1 cellular context compared by ENCODE assay signal in the genomic region with DNA sequence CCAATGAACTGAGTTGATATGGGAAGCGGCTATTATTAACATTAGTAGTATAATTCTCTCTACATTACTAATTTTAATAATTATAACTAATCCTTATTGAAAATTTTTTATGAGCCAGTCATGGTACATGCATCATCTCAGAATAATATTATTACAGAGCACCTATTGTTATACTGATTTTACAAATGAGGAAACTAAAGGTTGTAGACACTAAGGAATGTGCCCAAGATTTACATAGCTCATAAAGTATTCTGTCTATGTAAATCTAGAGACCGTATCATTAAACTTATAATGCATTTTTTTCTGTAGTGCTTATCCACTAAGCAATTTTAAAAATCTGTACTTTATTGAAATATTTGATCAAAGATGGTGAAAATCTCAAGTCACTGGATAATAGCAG.
TF ChIP-seq lines count a peak whose summit lies in the region.

No MANE protein-coding gene starts in this region.

TF ChIP-seq in SK-N-SH, 30 proteins besides CTCF, POLR2A, EP300 and RAD21:
- TF ChIP-seq JUND (IDR thresholded peaks at IDR 0.05) = 0 out of 2 replicates have a peak, but pooled peaks have one; percentile 43
- TF ChIP-seq TCF12 (IDR thresholded peaks at IDR 0.05) = peak; percentile 32; the same call in 1 of the 2 replicates
- TF ChIP-seq, protein P1, sequence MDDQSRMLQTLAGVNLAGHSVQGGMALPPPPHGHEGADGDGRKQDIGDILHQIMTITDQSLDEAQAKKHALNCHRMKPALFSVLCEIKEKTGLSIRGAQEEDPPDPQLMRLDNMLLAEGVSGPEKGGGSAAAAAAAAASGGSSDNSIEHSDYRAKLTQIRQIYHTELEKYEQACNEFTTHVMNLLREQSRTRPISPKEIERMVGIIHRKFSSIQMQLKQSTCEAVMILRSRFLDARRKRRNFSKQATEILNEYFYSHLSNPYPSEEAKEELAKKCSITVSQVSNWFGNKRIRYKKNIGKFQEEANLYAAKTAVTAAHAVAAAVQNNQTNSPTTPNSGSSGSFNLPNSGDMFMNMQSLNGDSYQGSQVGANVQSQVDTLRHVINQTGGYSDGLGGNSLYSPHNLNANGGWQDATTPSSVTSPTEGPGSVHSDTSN (IDR thresholded peaks at IDR 0.05) = peak; percentile 71
- TF ChIP-seq EZH2phosphoT487 (IDR thresholded peaks at IDR 0.05; ENCODE audit: borderline replicate concordance, low read depth) = no peak
- TF ChIP-seq, protein P2, sequence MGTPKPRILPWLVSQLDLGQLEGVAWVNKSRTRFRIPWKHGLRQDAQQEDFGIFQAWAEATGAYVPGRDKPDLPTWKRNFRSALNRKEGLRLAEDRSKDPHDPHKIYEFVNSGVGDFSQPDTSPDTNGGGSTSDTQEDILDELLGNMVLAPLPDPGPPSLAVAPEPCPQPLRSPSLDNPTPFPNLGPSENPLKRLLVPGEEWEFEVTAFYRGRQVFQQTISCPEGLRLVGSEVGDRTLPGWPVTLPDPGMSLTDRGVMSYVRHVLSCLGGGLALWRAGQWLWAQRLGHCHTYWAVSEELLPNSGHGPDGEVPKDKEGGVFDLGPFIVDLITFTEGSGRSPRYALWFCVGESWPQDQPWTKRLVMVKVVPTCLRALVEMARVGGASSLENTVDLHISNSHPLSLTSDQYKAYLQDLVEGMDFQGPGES (IDR thresholded peaks at IDR 0.05; ENCODE audit: low read depth, low read length) = no peak
